In the genomic region with DNA sequence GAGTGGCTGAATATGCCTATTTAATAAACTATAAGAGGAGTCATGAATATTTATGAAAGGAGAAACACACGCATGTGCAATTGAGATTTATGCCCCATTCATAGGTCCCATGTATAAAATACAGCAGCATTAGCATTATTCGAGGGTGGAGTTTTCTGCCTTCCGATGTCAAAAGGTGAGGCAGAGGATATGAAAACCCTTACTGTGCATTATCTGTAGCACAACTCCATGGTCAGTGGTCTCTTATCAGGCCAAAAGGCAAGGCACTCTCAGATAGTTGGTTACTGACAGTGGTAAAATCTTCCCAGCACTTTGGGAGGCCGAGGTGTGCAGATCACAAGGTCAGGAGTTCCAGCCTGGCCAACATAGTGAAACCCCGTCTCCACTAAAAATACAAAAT, we compare ENCODE assay signal across 2 cellular contexts.
TF ChIP-seq lines count a peak whose summit lies in the region.

No MANE protein-coding gene starts in this region.

TF ChIP-seq in HepG2, 621 proteins besides CTCF, POLR2A, EP300 and RAD21:
- TF ChIP-seq MAFF (IDR thresholded peaks at IDR 0.05; ENCODE audit: low read depth, low read length) (peak; percentile 40; the same call in 1 of the 2 replicates), FOSL2 (CRISPR knock-in tag; IDR thresholded peaks at IDR 0.05) (no peak), ZNF296 (CRISPR knock-in tag; conservative IDR thresholded peaks at IDR 0.05) (no peak), ARHGAP35 (CRISPR knock-in tag; IDR thresholded peaks at IDR 0.05; ENCODE audit: borderline replicate concordance) (no peak), MAFK (conservative IDR thresholded peaks at IDR 0.05 in 1 of 2, IDR thresholded peaks at IDR 0.05 in 1 of 2; ENCODE audit: low read length in 2 of 2) (peak in 1 of 2 experiments; percentile 54; a peak in 3 of 4 replicates), THRA (CRISPR knock-in tag; IDR thresholded peaks at IDR 0.05; ENCODE audit: borderline replicate concordance) (no peak), HOXA7 (CRISPR knock-in tag; IDR thresholded peaks at IDR 0.05) (no peak), ZNF333 (CRISPR knock-in tag; IDR thresholded peaks at IDR 0.05; ENCODE audit: borderline replicate concordance) (no peak)

TF ChIP-seq in K562, 482 proteins besides CTCF, POLR2A, EP300 and RAD21:
- TF ChIP-seq ZNF316 (IDR thresholded peaks at IDR 0.05), result peak; percentile 52
- peak; percentile 54; the same call in 1 of the 2 replicates for TF ChIP-seq C11orf30 (IDR thresholded peaks at IDR 0.05; ENCODE audit: low read depth)
- TF ChIP-seq MAFG (tag; conservative IDR thresholded peaks at IDR 0.05), result peak; percentile 51
- no peak for TF ChIP-seq NELFE (IDR thresholded peaks at IDR 0.05; ENCODE audit: insufficient read depth, insufficient read length)
TF ChIP-seq in K562: peak in this region for 3.
